ENCODE assay signal across 8 cellular contexts in the genomic region with DNA sequence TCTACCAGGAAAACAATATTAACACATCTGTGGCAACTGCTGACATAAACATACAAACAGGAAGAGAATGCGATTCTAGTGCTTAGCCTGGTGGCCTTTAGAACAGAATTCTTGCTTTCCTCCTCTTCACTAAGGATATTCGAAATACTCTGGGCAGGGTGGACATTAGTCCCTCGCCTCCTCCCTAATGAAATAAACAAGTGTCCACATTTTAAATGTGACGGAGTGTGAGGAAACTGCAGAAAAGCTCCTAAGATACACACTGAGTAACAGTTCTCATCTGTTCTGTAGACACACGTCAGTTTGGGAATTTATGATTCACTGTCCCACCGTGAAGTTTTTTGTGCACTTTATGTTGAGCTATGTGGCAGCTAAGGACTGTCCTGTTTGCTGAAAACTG. TPM values are rescaled to one million over a fixed set of nuclear protein-coding genes. Genes with fewer than 3 reads are reported as not detected.
A peak's percentile ranks its signal among the peaks of the same experiment; 100 is the strongest.
DNase-seq lines count a peak whose midpoint lies in the region; ATAC-seq lines count a peak whose summit lies in the region.

No MANE protein-coding gene starts in this region.

- peak overlapping the region in 20 of 21 experiments; percentile 48 to 96 (median 82) for H3K27ac ChIP-seq in skin epidermis

- H3K9ac ChIP-seq in iPS-15b (ENCODE audit: low read depth, low read length) = peak overlapping the region; percentile 13

- H3K4me3 ChIP-seq in iPS-15b (ENCODE audit: low read depth, low read length) = peak overlapping the region; percentile 54
- H3K4me3 ChIP-seq in skin epidermis = peak overlapping the region; percentile 33 to 55 (median 41)

- H3K4me1 ChIP-seq in iPS-15b (ENCODE audit: control insufficient read depth, insufficient read depth, low read length) = peaks cover 5% of the 10 kb centered on the region

- H3K9me3 ChIP-seq in iPS-15b (ENCODE audit: control insufficient read depth, insufficient read depth, low read length) = no peaks in the 10 kb centered on the region

- no peaks in the 10 kb centered on the region for H3K36me3 ChIP-seq in iPS-15b (ENCODE audit: control insufficient read depth, insufficient read depth, low read length)

- DNase-seq in EH (ENCODE audit: low read depth) = peak; percentile 53
- DNase-seq in activated naive CD8-positive, alpha-beta T cell treated with anti-CD3 and anti-CD28 coated beads for 36 hours = no peak
- DNase-seq in HuH-7.5 (ENCODE audit: low spot score) = no peak
- DNase-seq in HK-2 (ENCODE audit: unreplicated experiment) = no peak

- H3K27me3 Mint-ChIP-seq in activated naive CD8-positive, alpha-beta T cell treated with anti-CD3 and anti-CD28 coated beads for 36 hours = peaks cover 62% of the 10 kb centered on the region

- H3K36me3 Mint-ChIP-seq in activated naive CD8-positive, alpha-beta T cell treated with anti-CD3 and anti-CD28 coated beads for 36 hours = no peaks in the 10 kb centered on the region

- peaks cover 16% of the 10 kb centered on the region for H3K4me1 Mint-ChIP-seq in activated naive CD8-positive, alpha-beta T cell treated with anti-CD3 and anti-CD28 coated beads for 36 hours

- no peaks in the 10 kb centered on the region for H3K27me3 ChIP-seq in iPS-15b (ENCODE audit: control insufficient read depth, insufficient read depth, low read length)

- H3K27ac Mint-ChIP-seq in activated naive CD8-positive, alpha-beta T cell treated with anti-CD3 and anti-CD28 coated beads for 36 hours = no peak overlapping the region

- no peaks in the 10 kb centered on the region for H3K9me3 Mint-ChIP-seq in activated naive CD8-positive, alpha-beta T cell treated with anti-CD3 and anti-CD28 coated beads for 36 hours

- peak; percentile 19 for ATAC-seq in HG02571 (IDR thresholded peaks at IDR 0.05; ENCODE audit: unreplicated experiment)
- ATAC-seq in GM21737 (IDR thresholded peaks at IDR 0.05; ENCODE audit: unreplicated experiment) = no peak

- H3K4me3 Mint-ChIP-seq in activated naive CD8-positive, alpha-beta T cell treated with anti-CD3 and anti-CD28 coated beads for 36 hours = peak overlapping the region; percentile 83

RNA-seq across cellular contexts. Expression of gene STARD13, which starts 0.6 kb away (rescaled TPM):
- under 1 TPM in 1 of 2 experiments, not detected in 1; 0.23 TPM for total RNA-seq in activated naive CD8-positive, alpha-beta T cell treated with anti-CD3 and anti-CD28 coated beads for 36 hours
